ENCODE assay signal across 9 cellular contexts in the genomic region with DNA sequence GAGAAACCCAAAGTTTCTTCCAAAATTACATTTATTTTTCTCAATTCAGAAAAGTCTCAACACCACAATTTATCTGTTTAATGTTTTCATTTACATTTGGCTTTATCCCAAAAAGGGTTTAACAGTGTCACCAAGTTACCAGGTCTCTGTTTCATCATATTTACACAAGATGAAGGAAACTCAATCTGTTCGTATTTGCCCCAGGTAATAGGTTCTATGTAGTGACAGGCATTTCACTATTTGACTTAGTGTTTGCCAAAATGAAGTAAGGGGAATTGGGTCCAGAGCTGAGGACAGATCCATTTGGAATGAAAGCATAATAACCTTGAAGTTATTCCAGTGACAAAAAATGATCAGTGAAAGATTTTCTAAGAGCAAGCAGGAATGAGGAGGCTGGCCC. TPM values are rescaled to one million over a fixed set of nuclear protein-coding genes. Genes with fewer than 3 reads are reported as not detected.
DNase-seq lines count a peak whose midpoint lies in the region; ATAC-seq, FAIRE-seq and TF ChIP-seq lines count a peak whose summit lies in the region.
"Had no signal": no experiment of that assay in that cellular context is flagged by ENCODE, and none has a peak within 500 bp of the region (broad histone marks: within the 10 kb centered on the region; RNA-seq: fewer than 3 reads in every experiment).

No MANE protein-coding gene starts in this region.

- no peak for DNase-seq in GM19239 (ENCODE audit: insufficient read length, low spot score)
- DNase-seq in PC-9, result peak in 1 of 2 experiments; percentile 48
- peak; percentile 39 for DNase-seq in HepG2 (ENCODE audit: low spot score)
- no peak for DNase-seq in thyroid gland
- no peak for DNase-seq in putamen (ENCODE audit: low spot score)
- DNase-seq in posterior vena cava (ENCODE audit: low spot score), result no peak

- 22% methylated on average over 1 of the region's 1 CpG for WGBS in HepG2 (ENCODE audit: low lambda C conversion rate)
- whole genome bisulfite sequencing in thyroid gland, 2 donors, result 77 to 87% methylated on average over 1 of the region's 1 CpG

- H3F3A ChIP-seq in PC-9 (ENCODE audit: insufficient read depth, low read depth), result peaks cover 8% of the 10 kb centered on the region

- intact Hi-C loops in PC-9 (cut with micrococcal nuclease; ENCODE audit: unreplicated experiment) (loop anchor here (1.0 to 5.0 kb wide), 5 partner anchors 139 to 823 kb away; no protein-coding TSS in a partner anchor), HepG2 (cut with micrococcal nuclease; ENCODE audit: unreplicated experiment) (loop anchor here (1.0 to 5.0 kb wide), 3 partner anchors 125 to 225 kb away; a partner anchor contains a TSS), thyroid gland (cut with DNase I) (loop anchor here (2.0 kb wide), 1 partner anchor 141 kb away; no protein-coding TSS in a partner anchor), posterior vena cava (cut with DNase I) (loop anchor here (2.0 to 5.0 kb wide), 2 partner anchors 139 to 140 kb away; no protein-coding TSS in a partner anchor)

- TF ChIP-seq CTCF in PC-9 (conservative IDR thresholded peaks at IDR 0.05), result no peak
- TF ChIP-seq CTCF in HepG2 (CRISPR knock-in tag; IDR thresholded peaks at IDR 0.05), result no peak
- TF ChIP-seq CTCF in thyroid gland (IDR thresholded peaks at IDR 0.05), result no peak

- ATAC-seq in HepG2 (no peak), HG03378 (IDR thresholded peaks at IDR 0.05; ENCODE audit: unreplicated experiment) (no peak)

- TF ChIP-seq POLR2A in HepG2 (IDR thresholded peaks at IDR 0.05; ENCODE audit: insufficient read depth in 1 of 2, low read depth in 2 of 2, low read length in 2 of 2) (no peak), thyroid gland (IDR thresholded peaks at IDR 0.05) (no peak)

- in situ Hi-C loops in HepG2 (cut with HindIII; ENCODE audit: extremely low pct_ligation_motif_present, low pct_unique_long_range_greater_than_20kb), result loop anchor here (5.0 to 25.0 kb wide), 2 partner anchors 140 to 400 kb away; no protein-coding TSS in a partner anchor

- H3K4me3 ChIP-seq in PC-9, result no peak overlapping the region
- H3K4me3 ChIP-seq in HepG2 (replicated peaks in 1 of 3; ENCODE audit: insufficient read depth in 1 of 3, low read depth in 2 of 3, low read length in 3 of 3), result no peak overlapping the region
- no peak overlapping the region for H3K4me3 ChIP-seq in thyroid gland (replicated peaks in 1 of 3)
- H3K4me3 ChIP-seq: suprapubic skin had no signal

- H3K36me3 ChIP-seq in PC-9 (ENCODE audit: low read depth) (peaks cover 5% of the 10 kb centered on the region; the same call in 1 of the 2 replicates), HepG2 (replicated peaks in 1 of 2; ENCODE audit: control insufficient read depth in 1 of 2, insufficient read depth in 2 of 2, low read length in 2 of 2) (peaks cover 25 to 39% of the 10 kb centered on the region in 2 experiments), thyroid gland (peaks cover 4 to 11% of the 10 kb centered on the region in 2 donors)

- H4K20me1 ChIP-seq in PC-9 (ENCODE audit: insufficient read depth), result no peaks in the 10 kb centered on the region
- H4K20me1 ChIP-seq in HepG2 (ENCODE audit: insufficient read depth, low read length), result no peaks in the 10 kb centered on the region

- TF ChIP-seq RAD21 in HepG2 (CRISPR knock-in tag; IDR thresholded peaks at IDR 0.05), result no peak

- H3K27ac ChIP-seq in PC-9, result no peak overlapping the region
- H3K27ac ChIP-seq in HepG2 (ENCODE audit: extremely low read length, insufficient read depth, low read length), result peak overlapping the region; percentile 27
- H3K27ac ChIP-seq in thyroid gland, result peak overlapping the region in 2 of 3 donors; percentile 17 to 30
- H3K27ac ChIP-seq: suprapubic skin had no signal

- peak overlapping the region; percentile 63; the same call in 1 of the 2 replicates for H3K4me2 ChIP-seq in PC-9
- H3K4me2 ChIP-seq in HepG2 (ENCODE audit: low read depth, low read length), result no peak overlapping the region

- H3K79me2 ChIP-seq in PC-9 (ENCODE audit: low read depth) (no peaks in the 10 kb centered on the region), HepG2 (ENCODE audit: insufficient read depth, low read length) (no peaks in the 10 kb centered on the region)

- FAIRE-seq in GM19239 (lab: Jason Lieb, UNC), result peak; percentile 48
- FAIRE-seq in HepG2 (lab: Jason Lieb, UNC), result peak; percentile 52
- FAIRE-seq: colon had no signal

- H3K9me2 ChIP-seq in PC-9 (ENCODE audit: insufficient read depth), result no peaks in the 10 kb centered on the region

- H3K9ac ChIP-seq in HepG2 (ENCODE audit: insufficient read depth, low read depth, low read length), result no peak overlapping the region

- H3K27me3 ChIP-seq in PC-9 (ENCODE audit: insufficient read depth, low read depth), result no peaks in the 10 kb centered on the region
- H3K27me3 ChIP-seq in HepG2 (ENCODE audit: control insufficient read depth in 1 of 2, insufficient read depth in 2 of 2, low read length in 2 of 2), result no peaks in the 10 kb centered on the region
- H3K27me3 ChIP-seq in thyroid gland, result no peaks in the 10 kb centered on the region
- H3K27me3 ChIP-seq: suprapubic skin had no signal

- no peak overlapping the region for H2AFZ ChIP-seq in PC-9
- no peak overlapping the region for H2AFZ ChIP-seq in HepG2 (ENCODE audit: low read length)

- H3K4me1 ChIP-seq in PC-9 (replicated peaks; ENCODE audit: insufficient read depth), result peaks cover 13% of the 10 kb centered on the region
- peaks cover 23% of the 10 kb centered on the region for H3K4me1 ChIP-seq in HepG2 (ENCODE audit: insufficient read depth, low read length)
- peaks cover 3 to 5% of the 10 kb centered on the region in 2 donors for H3K4me1 ChIP-seq in thyroid gland

- CTCF ChIA-PET in PC-9 (lab: Charles Lee) (interaction anchor here (1.1 to 2.4 kb wide), 4 partner anchors 140 to 830 kb away, joined by 3 to 17 read pairs (median 3); no protein-coding TSS in a partner anchor), HepG2 (lab: Yijun Ruan, JAX; ENCODE audit: low intra/inter-chr PET ratio, low total read pairs) (interaction anchor here (0.6 to 2.2 kb wide), 3 partner anchors 137 to 197 kb away, joined by 3 to 27 read pairs (median 3); no protein-coding TSS in a partner anchor)

- TF ChIP-seq EP300 in HepG2 (IDR thresholded peaks at IDR 0.05; ENCODE audit: low read depth in 2 of 2, low read length in 2 of 2), result no peak
- TF ChIP-seq EP300 in HepG2 (CRISPR knock-in tag; IDR thresholded peaks at IDR 0.05; ENCODE audit: borderline replicate concordance), result no peak

- POLR2A ChIA-PET in PC-9 (lab: Charles Lee; ENCODE audit: unreplicated experiment), result interaction anchor here (0.7 kb wide), 1 partner anchor 973 kb away, joined by 3 read pairs; no protein-coding TSS in a partner anchor
- POLR2A ChIA-PET in HepG2 (lab: Yijun Ruan, JAX), result interaction anchor here (2.4 to 3.0 kb wide), 2 partner anchors 125 to 140 kb away, joined by 11 to 20 read pairs; a partner anchor contains a TSS

- no TSS peak for BruUV-seq in PC-9 (replicated peaks; lab: Mats Ljungman, UMichigan)
- BruUV-seq in HepG2 (replicated peaks; lab: Mats Ljungman, UMichigan), result no TSS peak

- H3K9me3 ChIP-seq in PC-9 (ENCODE audit: insufficient read depth, low read depth), result no peaks in the 10 kb centered on the region
- no peaks in the 10 kb centered on the region for H3K9me3 ChIP-seq in HepG2 (ENCODE audit: low read length)
- no peaks in the 10 kb centered on the region for H3K9me3 ChIP-seq in thyroid gland
- H3K9me3 ChIP-seq: suprapubic skin had no signal

TF ChIP-seq in HepG2, 621 proteins besides CTCF, POLR2A, EP300 and RAD21:
- TF ChIP-seq, protein P1, sequence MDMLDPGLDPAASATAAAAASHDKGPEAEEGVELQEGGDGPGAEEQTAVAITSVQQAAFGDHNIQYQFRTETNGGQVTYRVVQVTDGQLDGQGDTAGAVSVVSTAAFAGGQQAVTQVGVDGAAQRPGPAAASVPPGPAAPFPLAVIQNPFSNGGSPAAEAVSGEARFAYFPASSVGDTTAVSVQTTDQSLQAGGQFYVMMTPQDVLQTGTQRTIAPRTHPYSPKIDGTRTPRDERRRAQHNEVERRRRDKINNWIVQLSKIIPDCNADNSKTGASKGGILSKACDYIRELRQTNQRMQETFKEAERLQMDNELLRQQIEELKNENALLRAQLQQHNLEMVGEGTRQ (IDR thresholded peaks at IDR 0.05; ENCODE audit: low read depth, low read length), result no peak
- TF ChIP-seq, protein P1 (CRISPR knock-in tag; IDR thresholded peaks at IDR 0.05; ENCODE audit: borderline replicate concordance), result no peak
- TF ChIP-seq FOXA3 (CRISPR knock-in tag; IDR thresholded peaks at IDR 0.05), result 0 out of 2 replicates have a peak, but pooled peaks have one; percentile 19
TF ChIP-seq in HepG2: peak in this region for 1.

RNA-seq across cellular contexts. Expression of a gene that starts 31.7 kb away (rescaled TPM):
- 35.6 and 61.8 TPM in 2 replicates for total RNA-seq in PC-9 (2021)
- total RNA-seq in HepG2 (2016; rRNA removed; fragmentation: Illumina TruSeq; extraction: Trizol), result 74.2 and 117 TPM in 2 replicates
- total RNA-seq in HepG2 (2016; cell fraction: cytosol; rRNA removed; fragmentation: Illumina TruSeq; extraction: Trizol; ENCODE audit: low read depth), result 28.7 and 31.7 TPM in 2 replicates
- 78.4 and 116 TPM in 2 replicates for total RNA-seq in HepG2 (2016; cell fraction: insoluble cytoplasmic fraction; rRNA removed; fragmentation: Illumina TruSeq; extraction: Trizol)
- total RNA-seq in HepG2 (2016; cell fraction: membrane; rRNA removed; fragmentation: Illumina TruSeq; extraction: Trizol), result 34.6 and 40.8 TPM in 2 replicates
- 44.6 and 58.8 TPM in 2 replicates for total RNA-seq in HepG2 (2016; cell fraction: nucleus; rRNA removed; fragmentation: Illumina TruSeq; extraction: Trizol)
- polyA plus RNA-seq in HepG2 (2011; rRNA removed), result 45.6 and 52.7 TPM in 2 replicates
- polyA plus RNA-seq in HepG2 (2011; cell fraction: cytosol; rRNA removed), result 38.1 and 45.2 TPM in 2 replicates
- polyA plus RNA-seq in HepG2 (2011; cell fraction: nucleus; rRNA removed), result 17.0 and 19.5 TPM in 2 replicates
- polyA plus RNA-seq in HepG2 (2012), result 35.5 and 38.6 TPM in 2 replicates
- 5.6 and 7.5 TPM in 2 replicates for polyA plus RNA-seq in HepG2 (2016; cell fraction: cytosol; fragmentation: Illumina TruSeq; extraction: Trizol; ENCODE audit: low read depth)
- polyA plus RNA-seq in HepG2 (2016; cell fraction: insoluble cytoplasmic fraction; fragmentation: Illumina TruSeq; extraction: Trizol; ENCODE audit: low read depth), result 104 and 112 TPM in 2 replicates
- 11.5 and 11.6 TPM in 2 replicates for polyA plus RNA-seq in HepG2 (2016; cell fraction: membrane; fragmentation: Illumina TruSeq; extraction: Trizol; ENCODE audit: low read depth)
- polyA plus RNA-seq in HepG2 (2016; cell fraction: nucleus; fragmentation: Illumina TruSeq; extraction: Trizol; ENCODE audit: insufficient read depth, low read depth), result 57.0 and 64.6 TPM in 2 replicates
- 37.2 and 57.0 TPM in 2 replicates for polyA minus RNA-seq in HepG2 (2011; rRNA and poly(A)+ RNA removed; ENCODE audit: low replicate concordance)
- polyA minus RNA-seq in HepG2 (2011; cell fraction: cytosol; rRNA and poly(A)+ RNA removed), result 89.0 and 103 TPM in 2 replicates
- polyA minus RNA-seq in HepG2 (2011; cell fraction: nucleus; rRNA and poly(A)+ RNA removed), result 47.1 and 56.3 TPM in 2 replicates
- total RNA-seq in thyroid gland, result 10 to 100 TPM; 18.5 to 37.4 (median 25.5) TPM
- total RNA-seq in posterior vena cava, result 10 to 100 TPM; 15.5 to 16.1 TPM
